ENCODE assay signal across 2 cellular contexts in genomic region chr22:37549704-37550059, GRCh38.
TF ChIP-seq lines count a peak whose summit lies in the region.

No MANE protein-coding gene starts in this region.

TF ChIP-seq in SK-N-SH treated with all-trans-retinoic acid at 6 μM for 48 hours, 23 proteins besides CTCF, POLR2A, EP300 and RAD21 (continued from another document):
- TF ChIP-seq TOX (CRISPR knock-in tag; IDR thresholded peaks at IDR 0.05; ENCODE audit: borderline replicate concordance) (no peak), ARNTL (CRISPR knock-in tag; IDR thresholded peaks at IDR 0.05; ENCODE audit: borderline replicate concordance, low read depth) (no peak), ISL1 (CRISPR knock-in tag; IDR thresholded peaks at IDR 0.05) (no peak), TSHZ2 (CRISPR knock-in tag; IDR thresholded peaks at IDR 0.05) (no peak), CSDC2 (CRISPR knock-in tag; IDR thresholded peaks at IDR 0.05) (no peak), ZNF565 (CRISPR knock-in tag; conservative IDR thresholded peaks at IDR 0.05; ENCODE audit: low read depth) (no peak), RARB (CRISPR knock-in tag; IDR thresholded peaks at IDR 0.05) (no peak), PPARA (CRISPR knock-in tag; IDR thresholded peaks at IDR 0.05; ENCODE audit: borderline replicate concordance) (no peak)

TF ChIP-seq in GM23338, 12 proteins besides CTCF, POLR2A, EP300 and RAD21 (continued from another document):
- no peak for TF ChIP-seq ETS1 (IDR thresholded peaks at IDR 0.05)
- no peak for TF ChIP-seq NANOG (IDR thresholded peaks at IDR 0.05; ENCODE audit: borderline replicate concordance)
